ENCODE assay signal across 2 cellular contexts in the genomic region with DNA sequence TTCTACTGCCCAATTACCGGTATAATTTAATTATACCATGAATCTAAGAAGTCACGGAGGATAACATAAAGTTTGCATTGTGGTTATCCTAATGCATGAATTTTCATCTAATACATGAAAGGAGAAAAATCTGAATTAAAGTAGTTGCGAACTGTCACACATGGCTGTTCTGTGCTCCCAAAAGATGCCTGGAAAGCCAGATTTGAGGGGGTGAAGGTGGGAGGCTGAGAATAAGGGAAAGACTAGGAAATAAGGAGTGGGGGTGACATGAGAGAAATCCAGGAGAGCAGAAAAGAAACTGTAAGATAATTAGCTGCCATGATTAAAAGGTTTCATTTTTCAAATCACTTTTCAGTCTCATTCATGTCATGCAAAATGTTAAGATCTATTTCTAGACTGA.
TF ChIP-seq lines count a peak whose summit lies in the region.

No MANE protein-coding gene starts in this region.

TF ChIP-seq in SK-N-SH, 30 proteins besides CTCF, POLR2A, EP300 and RAD21 (continued from another document):
- TF ChIP-seq, protein P1, sequence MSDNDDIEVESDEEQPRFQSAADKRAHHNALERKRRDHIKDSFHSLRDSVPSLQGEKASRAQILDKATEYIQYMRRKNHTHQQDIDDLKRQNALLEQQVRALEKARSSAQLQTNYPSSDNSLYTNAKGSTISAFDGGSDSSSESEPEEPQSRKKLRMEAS (IDR thresholded peaks at IDR 0.05; ENCODE audit: low read depth), result no peak
- no peak for TF ChIP-seq FOSL2 (IDR thresholded peaks at IDR 0.05; ENCODE audit: borderline replicate concordance, low read depth)
- TF ChIP-seq, protein P2, sequence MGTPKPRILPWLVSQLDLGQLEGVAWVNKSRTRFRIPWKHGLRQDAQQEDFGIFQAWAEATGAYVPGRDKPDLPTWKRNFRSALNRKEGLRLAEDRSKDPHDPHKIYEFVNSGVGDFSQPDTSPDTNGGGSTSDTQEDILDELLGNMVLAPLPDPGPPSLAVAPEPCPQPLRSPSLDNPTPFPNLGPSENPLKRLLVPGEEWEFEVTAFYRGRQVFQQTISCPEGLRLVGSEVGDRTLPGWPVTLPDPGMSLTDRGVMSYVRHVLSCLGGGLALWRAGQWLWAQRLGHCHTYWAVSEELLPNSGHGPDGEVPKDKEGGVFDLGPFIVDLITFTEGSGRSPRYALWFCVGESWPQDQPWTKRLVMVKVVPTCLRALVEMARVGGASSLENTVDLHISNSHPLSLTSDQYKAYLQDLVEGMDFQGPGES (IDR thresholded peaks at IDR 0.05; ENCODE audit: low read depth, low read length), result no peak
- TF ChIP-seq SMC3 (IDR thresholded peaks at IDR 0.05; ENCODE audit: low read depth, low read length), result no peak
- no peak for TF ChIP-seq TEAD4 (IDR thresholded peaks at IDR 0.05; ENCODE audit: borderline replicate concordance, insufficient read depth)
- TF ChIP-seq, protein P3, sequence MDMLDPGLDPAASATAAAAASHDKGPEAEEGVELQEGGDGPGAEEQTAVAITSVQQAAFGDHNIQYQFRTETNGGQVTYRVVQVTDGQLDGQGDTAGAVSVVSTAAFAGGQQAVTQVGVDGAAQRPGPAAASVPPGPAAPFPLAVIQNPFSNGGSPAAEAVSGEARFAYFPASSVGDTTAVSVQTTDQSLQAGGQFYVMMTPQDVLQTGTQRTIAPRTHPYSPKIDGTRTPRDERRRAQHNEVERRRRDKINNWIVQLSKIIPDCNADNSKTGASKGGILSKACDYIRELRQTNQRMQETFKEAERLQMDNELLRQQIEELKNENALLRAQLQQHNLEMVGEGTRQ (IDR thresholded peaks at IDR 0.05; ENCODE audit: borderline replicate concordance, low read depth, low read length), result no peak
- TF ChIP-seq, protein P4, sequence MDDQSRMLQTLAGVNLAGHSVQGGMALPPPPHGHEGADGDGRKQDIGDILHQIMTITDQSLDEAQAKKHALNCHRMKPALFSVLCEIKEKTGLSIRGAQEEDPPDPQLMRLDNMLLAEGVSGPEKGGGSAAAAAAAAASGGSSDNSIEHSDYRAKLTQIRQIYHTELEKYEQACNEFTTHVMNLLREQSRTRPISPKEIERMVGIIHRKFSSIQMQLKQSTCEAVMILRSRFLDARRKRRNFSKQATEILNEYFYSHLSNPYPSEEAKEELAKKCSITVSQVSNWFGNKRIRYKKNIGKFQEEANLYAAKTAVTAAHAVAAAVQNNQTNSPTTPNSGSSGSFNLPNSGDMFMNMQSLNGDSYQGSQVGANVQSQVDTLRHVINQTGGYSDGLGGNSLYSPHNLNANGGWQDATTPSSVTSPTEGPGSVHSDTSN (IDR thresholded peaks at IDR 0.05), result no peak
- no peak for TF ChIP-seq GABPA (IDR thresholded peaks at IDR 0.05; ENCODE audit: low read depth)
- no peak for TF ChIP-seq TAF1 (IDR thresholded peaks at IDR 0.05; ENCODE audit: borderline replicate concordance, low read depth, low read length)
- no peak for TF ChIP-seq NRF1 (IDR thresholded peaks at IDR 0.05; ENCODE audit: low read depth, low read length)
- no peak for TF ChIP-seq FOXJ3 (CRISPR knock-in tag; IDR thresholded peaks at IDR 0.05)
- TF ChIP-seq GATA2 (CRISPR knock-in tag; IDR thresholded peaks at IDR 0.05), result no peak
TF ChIP-seq in SK-N-SH: peak in this region for 0.

TF ChIP-seq in SK-N-SH treated with all-trans-retinoic acid at 6 μM for 48 hours, 23 proteins besides CTCF, POLR2A, EP300 and RAD21 (continued from another document):
- TF ChIP-seq, protein P5, sequence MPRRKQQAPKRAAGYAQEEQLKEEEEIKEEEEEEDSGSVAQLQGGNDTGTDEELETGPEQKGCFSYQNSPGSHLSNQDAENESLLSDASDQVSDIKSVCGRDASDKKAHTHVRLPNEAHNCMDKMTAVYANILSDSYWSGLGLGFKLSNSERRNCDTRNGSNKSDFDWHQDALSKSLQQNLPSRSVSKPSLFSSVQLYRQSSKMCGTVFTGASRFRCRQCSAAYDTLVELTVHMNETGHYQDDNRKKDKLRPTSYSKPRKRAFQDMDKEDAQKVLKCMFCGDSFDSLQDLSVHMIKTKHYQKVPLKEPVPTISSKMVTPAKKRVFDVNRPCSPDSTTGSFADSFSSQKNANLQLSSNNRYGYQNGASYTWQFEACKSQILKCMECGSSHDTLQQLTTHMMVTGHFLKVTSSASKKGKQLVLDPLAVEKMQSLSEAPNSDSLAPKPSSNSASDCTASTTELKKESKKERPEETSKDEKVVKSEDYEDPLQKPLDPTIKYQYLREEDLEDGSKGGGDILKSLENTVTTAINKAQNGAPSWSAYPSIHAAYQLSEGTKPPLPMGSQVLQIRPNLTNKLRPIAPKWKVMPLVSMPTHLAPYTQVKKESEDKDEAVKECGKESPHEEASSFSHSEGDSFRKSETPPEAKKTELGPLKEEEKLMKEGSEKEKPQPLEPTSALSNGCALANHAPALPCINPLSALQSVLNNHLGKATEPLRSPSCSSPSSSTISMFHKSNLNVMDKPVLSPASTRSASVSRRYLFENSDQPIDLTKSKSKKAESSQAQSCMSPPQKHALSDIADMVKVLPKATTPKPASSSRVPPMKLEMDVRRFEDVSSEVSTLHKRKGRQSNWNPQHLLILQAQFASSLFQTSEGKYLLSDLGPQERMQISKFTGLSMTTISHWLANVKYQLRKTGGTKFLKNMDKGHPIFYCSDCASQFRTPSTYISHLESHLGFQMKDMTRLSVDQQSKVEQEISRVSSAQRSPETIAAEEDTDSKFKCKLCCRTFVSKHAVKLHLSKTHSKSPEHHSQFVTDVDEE (CRISPR knock-in tag; IDR thresholded peaks at IDR 0.05), result no peak
- TF ChIP-seq ISL1 (CRISPR knock-in tag; IDR thresholded peaks at IDR 0.05), result no peak
- TF ChIP-seq, protein P6, sequence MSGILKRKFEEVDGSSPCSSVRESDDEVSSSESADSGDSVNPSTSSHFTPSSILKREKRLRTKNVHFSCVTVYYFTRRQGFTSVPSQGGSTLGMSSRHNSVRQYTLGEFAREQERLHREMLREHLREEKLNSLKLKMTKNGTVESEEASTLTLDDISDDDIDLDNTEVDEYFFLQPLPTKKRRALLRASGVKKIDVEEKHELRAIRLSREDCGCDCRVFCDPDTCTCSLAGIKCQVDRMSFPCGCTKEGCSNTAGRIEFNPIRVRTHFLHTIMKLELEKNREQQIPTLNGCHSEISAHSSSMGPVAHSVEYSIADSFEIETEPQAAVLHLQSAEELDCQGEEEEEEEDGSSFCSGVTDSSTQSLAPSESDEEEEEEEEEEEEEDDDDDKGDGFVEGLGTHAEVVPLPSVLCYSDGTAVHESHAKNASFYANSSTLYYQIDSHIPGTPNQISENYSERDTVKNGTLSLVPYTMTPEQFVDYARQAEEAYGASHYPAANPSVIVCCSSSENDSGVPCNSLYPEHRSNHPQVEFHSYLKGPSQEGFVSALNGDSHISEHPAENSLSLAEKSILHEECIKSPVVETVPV (CRISPR knock-in tag; IDR thresholded peaks at IDR 0.05), result no peak
- no peak for TF ChIP-seq ARNTL (CRISPR knock-in tag; IDR thresholded peaks at IDR 0.05; ENCODE audit: borderline replicate concordance, low read depth)
